ENCODE assay signal across 9 cellular contexts in genomic region chr7:141013345-141013715, GRCh38. TPM values are rescaled to one million over a fixed set of nuclear protein-coding genes. Genes with fewer than 3 reads are reported as not detected.
DNase-seq lines count a peak whose midpoint lies in the region; ATAC-seq and TF ChIP-seq lines count a peak whose summit lies in the region.
"Had no signal": no experiment of that assay in that cellular context is flagged by ENCODE, and none has a peak within 500 bp of the region (broad histone marks: within the 10 kb centered on the region; RNA-seq: fewer than 3 reads in every experiment).

No MANE protein-coding gene starts in this region.

- no peaks in the 10 kb centered on the region for H3K27me3 Mint-ChIP-seq in activated naive CD4-positive, alpha-beta T cell treated with anti-CD3 and anti-CD28 coated beads for 36 hours (ENCODE audit: low read depth)

- CTCF ChIA-PET in activated naive CD4-positive, alpha-beta T cell treated with anti-CD3 and anti-CD28 coated beads for 36 hours (lab: Charles Lee), result interaction anchor here (0.8 to 5.3 kb wide), 6 partner anchors 202 to 537 kb away, joined by 3 to 77 read pairs (median 4); no protein-coding TSS in a partner anchor

- no peaks in the 10 kb centered on the region for H3K9me3 ChIP-seq in RWPE2 (ENCODE audit: severe bottlenecking)

- peaks cover 31% of the 10 kb centered on the region for H3K4me1 Mint-ChIP-seq in activated naive CD4-positive, alpha-beta T cell treated with anti-CD3 and anti-CD28 coated beads for 36 hours (ENCODE audit: low read depth)
- peaks cover 33% of the 10 kb centered on the region for H3K4me1 Mint-ChIP-seq in stimulated activated effector memory CD8-positive, alpha-beta T cell treated with anti-CD3 and anti-CD28 coated beads, Interleukin-12 subunit alpha, Interleukin-12 subunit beta, amount 100 ng/mL, for 72 hours

- intact Hi-C loops in activated naive CD4-positive, alpha-beta T cell treated with anti-CD3 and anti-CD28 coated beads for 36 hours (cut with micrococcal nuclease), result loop anchor here (5.0 kb wide), 5 partner anchors 611 to 1906 kb away; partner anchors contain the start of genes KDM7A, RAB19 and ZC3HAV1

- no peak for DNase-seq in activated naive CD4-positive, alpha-beta T cell treated with anti-CD3 and anti-CD28 coated beads for 36 hours
- DNase-seq in activated naive CD4-positive, alpha-beta T cell (lab: John Stamatoyannopoulos, UW), result no peak
- DNase-seq in RWPE2 (ENCODE audit: low spot score), result no peak
- DNase-seq in epithelial cell of proximal tubule (ENCODE audit: low read depth), result no peak
- DNase-seq in stimulated activated effector memory CD8-positive, alpha-beta T cell treated with anti-CD3 and anti-CD28 coated beads, Interleukin-12 subunit alpha, Interleukin-12 subunit beta, amount 100 ng/mL, for 72 hours (ENCODE audit: low spot score in 2 of 2), result no peak
- DNase-seq in CD1c-positive myeloid dendritic cell (ENCODE audit: extremely low spot score), result no peak
- no peak for DNase-seq in SIG-M5 treated with dmso at 0.1 percent for 504 hours (lab: John Stamatoyannopoulos, UW; ENCODE audit: unreplicated experiment)

- H3K4me3 ChIP-seq in RWPE2 (ENCODE audit: severe bottlenecking), result peak overlapping the region; percentile 72
- H3K4me3 ChIP-seq in epithelial cell of proximal tubule (ENCODE audit: low read depth, low read length), result peak overlapping the region; percentile 78

- peaks cover 3% of the 10 kb centered on the region for H3K9me3 Mint-ChIP-seq in activated naive CD4-positive, alpha-beta T cell treated with anti-CD3 and anti-CD28 coated beads for 36 hours
- peaks cover 3% of the 10 kb centered on the region for H3K9me3 Mint-ChIP-seq in stimulated activated effector memory CD8-positive, alpha-beta T cell treated with anti-CD3 and anti-CD28 coated beads, Interleukin-12 subunit alpha, Interleukin-12 subunit beta, amount 100 ng/mL, for 72 hours

- peak overlapping the region; percentile 95 for H3K4me3 Mint-ChIP-seq in activated naive CD4-positive, alpha-beta T cell treated with anti-CD3 and anti-CD28 coated beads for 36 hours
- H3K4me3 Mint-ChIP-seq in stimulated activated effector memory CD8-positive, alpha-beta T cell treated with anti-CD3 and anti-CD28 coated beads, Interleukin-12 subunit alpha, Interleukin-12 subunit beta, amount 100 ng/mL, for 72 hours, result peak overlapping the region; percentile 88

- peaks cover 5% of the 10 kb centered on the region for H3K4me1 ChIP-seq in RWPE2 (ENCODE audit: insufficient read depth, poor library complexity, severe bottlenecking)

- TF ChIP-seq CTCF in RWPE2 (IDR thresholded peaks at IDR 0.05; ENCODE audit: poor library complexity, severe bottlenecking) (no peak), epithelial cell of proximal tubule (conservative IDR thresholded peaks at IDR 0.05; ENCODE audit: low read depth, low read length) (no peak)

- peak overlapping the region; percentile 98 for H3K27ac Mint-ChIP-seq in activated naive CD4-positive, alpha-beta T cell treated with anti-CD3 and anti-CD28 coated beads for 36 hours
- H3K27ac Mint-ChIP-seq in stimulated activated effector memory CD8-positive, alpha-beta T cell treated with anti-CD3 and anti-CD28 coated beads, Interleukin-12 subunit alpha, Interleukin-12 subunit beta, amount 100 ng/mL, for 72 hours, result peak overlapping the region; percentile 99

- no peak overlapping the region for H3K27ac ChIP-seq in RWPE2 (ENCODE audit: poor library complexity, severe bottlenecking)

- ATAC-seq in RWPE2 (ENCODE audit: low read depth) (no peak), HG02623 (IDR thresholded peaks at IDR 0.05; ENCODE audit: unreplicated experiment) (no peak)
- no peak for ATAC-seq in stimulated activated effector memory CD8-positive, alpha-beta T cell treated with anti-CD3 and anti-CD28 coated beads, Interleukin-12 subunit alpha, Interleukin-12 subunit beta, amount 100 ng/mL, for 72 hours

- peaks cover 14% of the 10 kb centered on the region for H3K36me3 Mint-ChIP-seq in activated naive CD4-positive, alpha-beta T cell treated with anti-CD3 and anti-CD28 coated beads for 36 hours (ENCODE audit: low read depth)
- peaks cover 52% of the 10 kb centered on the region for H3K36me3 Mint-ChIP-seq in stimulated activated effector memory CD8-positive, alpha-beta T cell treated with anti-CD3 and anti-CD28 coated beads, Interleukin-12 subunit alpha, Interleukin-12 subunit beta, amount 100 ng/mL, for 72 hours

- H3K36me3 ChIP-seq in RWPE2 (ENCODE audit: low read depth), result peaks cover 26% of the 10 kb centered on the region
- H3K36me3 ChIP-seq: thoracic aorta had no signal

- H3K27me3 ChIP-seq in RWPE2 (ENCODE audit: insufficient read depth, poor library complexity, severe bottlenecking), result no peaks in the 10 kb centered on the region

RNA-seq across cellular contexts. Expression of gene MRPS33, which starts 1.4 kb away (rescaled TPM):
- 100 to 1,000 TPM; 116 to 120 TPM for total RNA-seq in activated naive CD4-positive, alpha-beta T cell treated with anti-CD3 and anti-CD28 coated beads for 36 hours
- total RNA-seq in epithelial cell of proximal tubule, result 50.8 and 52.9 TPM in 2 replicates
